16 cellular contexts compared by ENCODE assay signal in the genomic region with DNA sequence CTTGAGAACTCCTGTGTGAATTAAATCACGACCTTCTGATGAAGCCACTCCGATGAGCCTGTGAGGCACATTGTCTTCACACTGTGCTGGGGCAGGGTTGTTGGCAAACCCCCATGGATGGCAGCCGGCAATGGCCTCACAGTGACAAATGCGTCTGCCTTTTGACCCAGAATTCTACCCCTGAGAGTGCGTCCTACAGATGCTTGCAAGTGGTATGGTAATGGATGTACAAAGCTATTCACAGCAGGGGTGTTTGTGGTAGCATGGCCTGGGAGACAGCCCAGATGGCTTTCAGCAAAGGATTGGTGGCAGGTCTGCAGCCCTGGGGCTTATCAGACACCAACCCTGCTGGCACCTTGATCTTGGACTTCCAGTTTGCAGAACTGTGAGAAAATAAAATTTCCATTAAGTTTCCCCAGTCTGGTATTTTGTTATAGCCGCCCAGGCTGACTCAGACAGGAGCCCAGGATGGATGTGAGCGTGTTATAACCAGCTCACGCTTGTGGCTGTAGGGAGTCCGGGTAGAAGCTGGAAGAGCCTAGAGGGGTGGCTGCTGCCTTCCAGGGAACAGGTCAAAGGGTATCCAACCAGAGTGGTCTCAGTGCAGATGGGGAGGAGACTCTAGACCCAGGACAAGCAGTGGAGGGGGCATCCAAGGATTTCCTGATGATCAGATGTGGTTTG. TPM values are rescaled to one million over a fixed set of nuclear protein-coding genes. Genes with fewer than 3 reads are reported as not detected.
DNase-seq lines count a peak whose midpoint lies in the region; ATAC-seq, FAIRE-seq and TF ChIP-seq lines count a peak whose summit lies in the region.
"Had no signal": no experiment of that assay in that cellular context is flagged by ENCODE, and none has a peak within 500 bp of the region (broad histone marks: within the 10 kb centered on the region; RNA-seq: fewer than 3 reads in every experiment).

No MANE protein-coding gene starts in this region.

- no peak overlapping the region for H2AFZ ChIP-seq in HepG2 (ENCODE audit: low read length)

- ATAC-seq in left ventricle myocardium superior = peak; percentile 64
- no peak for ATAC-seq in heart left ventricle
- ATAC-seq in HepG2 = no peak
- no peak for ATAC-seq in GM19395 (IDR thresholded peaks at IDR 0.05; ENCODE audit: unreplicated experiment)
- ATAC-seq: activated T-cell treated with anti-CD3 and anti-CD28 coated beads, Interleukin-2, amount 50 U/mL, for 72 hours had no signal

- H3K9me3 Mint-ChIP-seq in MCF 10A (ENCODE audit: unreplicated experiment) = no peaks in the 10 kb centered on the region
- H3K9me3 Mint-ChIP-seq: activated B cell treated with CpG ODN at 0.5 μM for 24 hours; activated T-cell treated with anti-CD3 and anti-CD28 coated beads, Interleukin-2, amount 50 U/mL, for 72 hours had no signal

- in situ Hi-C loops in HepG2 (cut with HindIII; ENCODE audit: extremely low pct_ligation_motif_present, low pct_unique_long_range_greater_than_20kb) = no loop called here

- H3K27ac Mint-ChIP-seq in MCF 10A (ENCODE audit: low read depth, unreplicated experiment) = peak overlapping the region; percentile 49
- H3K27ac Mint-ChIP-seq: activated B cell treated with CpG ODN at 0.5 μM for 24 hours; activated T-cell treated with anti-CD3 and anti-CD28 coated beads, Interleukin-2, amount 50 U/mL, for 72 hours had no signal

- H3K36me3 Mint-ChIP-seq in MCF 10A (ENCODE audit: insufficient read depth, unreplicated experiment) = peaks cover 50% of the 10 kb centered on the region

- no peak overlapping the region for H3K9ac ChIP-seq in HepG2 (ENCODE audit: insufficient read depth, low read depth, low read length)

- no peaks in the 10 kb centered on the region for H3K27me3 ChIP-seq in heart left ventricle
- no peaks in the 10 kb centered on the region for H3K27me3 ChIP-seq in HepG2 (ENCODE audit: control insufficient read depth in 1 of 2, insufficient read depth in 2 of 2, low read length in 2 of 2)
- no peaks in the 10 kb centered on the region for H3K27me3 ChIP-seq in vagina
- H3K27me3 ChIP-seq: SJCRH30 had no signal

- H3K4me1 ChIP-seq in heart left ventricle (no peaks in the 10 kb centered on the region), HepG2 (ENCODE audit: insufficient read depth, low read length) (peaks cover 40% of the 10 kb centered on the region), vagina (peaks cover 16% of the 10 kb centered on the region)
- H3K4me1 ChIP-seq: SJCRH30 had no signal

- H3K9me3 ChIP-seq in heart left ventricle (no peaks in the 10 kb centered on the region), HepG2 (ENCODE audit: low read length) (no peaks in the 10 kb centered on the region), vagina (no peaks in the 10 kb centered on the region)
- H3K9me3 ChIP-seq: SJCRH30 had no signal

- intact Hi-C loops in left ventricle myocardium superior (cut with micrococcal nuclease) = no loop called here
- intact Hi-C loops in heart left ventricle (cut with DNase I) = no loop called here
- intact Hi-C loops in MCF 10A (cut with micrococcal nuclease) = no loop called here
- intact Hi-C loops in HepG2 (cut with micrococcal nuclease; ENCODE audit: unreplicated experiment) = no loop called here
- intact Hi-C loops in vagina (cut with DNase I) = no loop called here

- peaks cover 84% of the 10 kb centered on the region for H4K20me1 ChIP-seq in HepG2 (ENCODE audit: insufficient read depth, low read length)

- FAIRE-seq in HepG2 (lab: Jason Lieb, UNC) = no peak

- no TSS peak for BruUV-seq in MCF 10A (replicated peaks; lab: Mats Ljungman, UMichigan)
- BruUV-seq in HepG2 (replicated peaks; lab: Mats Ljungman, UMichigan) = no TSS peak

- H3K4me1 Mint-ChIP-seq in MCF 10A (ENCODE audit: insufficient read depth, unreplicated experiment) = peaks cover 5% of the 10 kb centered on the region

- H3K4me3 Mint-ChIP-seq in MCF 10A (ENCODE audit: unreplicated experiment) = no peak overlapping the region
- H3K4me3 Mint-ChIP-seq: activated B cell treated with CpG ODN at 0.5 μM for 24 hours; activated T-cell treated with anti-CD3 and anti-CD28 coated beads, Interleukin-2, amount 50 U/mL, for 72 hours had no signal

- CTCF ChIA-PET in MCF 10A (lab: Yijun Ruan, JAX) (no interaction called here), HepG2 (lab: Yijun Ruan, JAX; ENCODE audit: low intra/inter-chr PET ratio, low total read pairs) (no interaction called here)

- TF ChIP-seq CTCF in heart left ventricle (IDR thresholded peaks at IDR 0.05) (no peak), MCF 10A (IDR thresholded peaks at IDR 0.05; ENCODE audit: unreplicated experiment) (no peak), HepG2 (CRISPR knock-in tag; IDR thresholded peaks at IDR 0.05) (no peak), vagina (IDR thresholded peaks at IDR 0.05) (no peak)

- TF ChIP-seq EP300 in HepG2 (IDR thresholded peaks at IDR 0.05; ENCODE audit: low read depth in 2 of 2, low read length in 2 of 2) (no peak), HepG2 (CRISPR knock-in tag; IDR thresholded peaks at IDR 0.05; ENCODE audit: borderline replicate concordance) (no peak)

- H3K27ac ChIP-seq in heart left ventricle (no peak overlapping the region), HepG2 (ENCODE audit: extremely low read length, insufficient read depth, low read length) (no peak overlapping the region), vagina (peak overlapping the region; percentile 56)
- H3K27ac ChIP-seq: SJCRH30 had no signal

- no peak for TF ChIP-seq POLR2A in heart left ventricle (IDR thresholded peaks at IDR 0.05)
- TF ChIP-seq POLR2A in HepG2 (IDR thresholded peaks at IDR 0.05; ENCODE audit: insufficient read depth in 1 of 2, low read depth in 2 of 2, low read length in 2 of 2) = no peak; a peak in 1 of 4 replicates
- no peak for TF ChIP-seq POLR2A in vagina (IDR thresholded peaks at IDR 0.05)

- POLR2A ChIA-PET in MCF 10A (lab: Yijun Ruan, JAX) (interaction anchor here (0.8 to 1.0 kb wide), 2 partner anchors 55 to 407 kb away, joined by 3 read pairs; no protein-coding TSS in a partner anchor), HepG2 (lab: Yijun Ruan, JAX) (interaction anchor here (1.8 to 3.7 kb wide), 2 partner anchors 10 to 16 kb away, joined by 4 to 25 read pairs; a partner anchor contains a TSS)

- 79 to 83% (median 83%) methylated on average over 9 of the region's 9 CpGs for WGBS in heart left ventricle, 4 donors
- 99% methylated on average over 9 of the region's 9 CpGs for WGBS in HepG2 (ENCODE audit: low lambda C conversion rate)

- no peak overlapping the region for H3K4me2 ChIP-seq in HepG2 (ENCODE audit: low read depth, low read length)

- peak; percentile 60 for DNase-seq in left ventricle myocardium superior
- DNase-seq in heart left ventricle = no peak
- no peak for DNase-seq in MCF 10A (ENCODE audit: unreplicated experiment)
- no peak for DNase-seq in HepG2 (ENCODE audit: low spot score)
- no peak for DNase-seq in vagina (ENCODE audit: extremely low spot score in 2 of 2)
- DNase-seq in activated gamma-delta T cell treated with Interleukin-2 at 50 U/mL for 16 hours = no peak
- DNase-seq in DMS79 treated with DMSO at 0.1 percent for 48 hours (lab: John Stamatoyannopoulos, UW) = no peak
- DNase-seq: activated B cell treated with CpG ODN at 0.5 μM for 24 hours; activated T-cell treated with anti-CD3 and anti-CD28 coated beads, Interleukin-2, amount 50 U/mL, for 72 hours; Karpas-422; SJCRH30; stimulated activated CD4-positive, alpha-beta T cell treated with anti-CD3 and anti-CD28 coated beads, Interleukin-2, amount 100 ng/mL, for 24 hours had no signal

- H3K4me3 ChIP-seq in heart left ventricle (no peak overlapping the region), HepG2 (replicated peaks in 1 of 3; ENCODE audit: insufficient read depth in 1 of 3, low read depth in 2 of 3, low read length in 3 of 3) (no peak overlapping the region), vagina (no peak overlapping the region)
- H3K4me3 ChIP-seq: SJCRH30 had no signal

- peaks cover 52% of the 10 kb centered on the region for H3K79me2 ChIP-seq in HepG2 (ENCODE audit: insufficient read depth, low read length)

- no peaks in the 10 kb centered on the region for H3K27me3 Mint-ChIP-seq in MCF 10A (ENCODE audit: insufficient read depth, unreplicated experiment)
- H3K27me3 Mint-ChIP-seq: activated B cell treated with CpG ODN at 0.5 μM for 24 hours had no signal

- TF ChIP-seq RAD21 in HepG2 (CRISPR knock-in tag; IDR thresholded peaks at IDR 0.05) = no peak

- H3K36me3 ChIP-seq in heart left ventricle (peaks cover 0 to 45% (median 25%) of the 10 kb centered on the region in 9 donors), HepG2 (replicated peaks in 1 of 2; ENCODE audit: control insufficient read depth in 1 of 2, insufficient read depth in 2 of 2, low read length in 2 of 2) (peaks cover 32 to 79% of the 10 kb centered on the region in 2 experiments), vagina (no peaks in the 10 kb centered on the region)

RNA-seq across cellular contexts. Expression of a gene that starts 10.1 kb away (rescaled TPM):
- total RNA-seq in left ventricle myocardium superior = 45.0 TPM
- total RNA-seq in heart left ventricle = 10 to 100 TPM; 12.8 to 86.6 (median 33.1) TPM
- 10 to 100 TPM; 17.4 to 24.8 TPM for polyA plus RNA-seq in heart left ventricle
- 18.7 and 22.2 TPM in 2 replicates for total RNA-seq in MCF 10A (2022)
- 270 and 327 TPM in 2 replicates for total RNA-seq in HepG2 (2016; rRNA removed; fragmentation: Illumina TruSeq; extraction: Trizol)
- total RNA-seq in HepG2 (2016; cell fraction: cytosol; rRNA removed; fragmentation: Illumina TruSeq; extraction: Trizol; ENCODE audit: low read depth) = 87.2 and 91.8 TPM in 2 replicates
- 272 and 349 TPM in 2 replicates for total RNA-seq in HepG2 (2016; cell fraction: insoluble cytoplasmic fraction; rRNA removed; fragmentation: Illumina TruSeq; extraction: Trizol)
- total RNA-seq in HepG2 (2016; cell fraction: membrane; rRNA removed; fragmentation: Illumina TruSeq; extraction: Trizol) = 147 and 156 TPM in 2 replicates
- total RNA-seq in HepG2 (2016; cell fraction: nucleus; rRNA removed; fragmentation: Illumina TruSeq; extraction: Trizol) = 146 and 156 TPM in 2 replicates
- 249 and 317 TPM in 2 replicates for polyA plus RNA-seq in HepG2 (2011; rRNA removed)
- polyA plus RNA-seq in HepG2 (2011; cell fraction: cytosol; rRNA removed) = 229 and 274 TPM in 2 replicates
- 417 and 490 TPM in 2 replicates for polyA plus RNA-seq in HepG2 (2011; cell fraction: nucleus; rRNA removed)
- polyA plus RNA-seq in HepG2 (2012) = 302 and 303 TPM in 2 replicates
- 66.5 and 75.3 TPM in 2 replicates for polyA plus RNA-seq in HepG2 (2016; cell fraction: cytosol; fragmentation: Illumina TruSeq; extraction: Trizol; ENCODE audit: low read depth)
- 406 and 430 TPM in 2 replicates for polyA plus RNA-seq in HepG2 (2016; cell fraction: insoluble cytoplasmic fraction; fragmentation: Illumina TruSeq; extraction: Trizol; ENCODE audit: low read depth)
- polyA plus RNA-seq in HepG2 (2016; cell fraction: membrane; fragmentation: Illumina TruSeq; extraction: Trizol; ENCODE audit: low read depth) = 103 and 126 TPM in 2 replicates
- polyA plus RNA-seq in HepG2 (2016; cell fraction: nucleus; fragmentation: Illumina TruSeq; extraction: Trizol; ENCODE audit: insufficient read depth, low read depth) = 409 and 442 TPM in 2 replicates
- 60.4 and 341 TPM in 2 replicates for polyA minus RNA-seq in HepG2 (2011; rRNA and poly(A)+ RNA removed; ENCODE audit: low replicate concordance)
- polyA minus RNA-seq in HepG2 (2011; cell fraction: cytosol; rRNA and poly(A)+ RNA removed) = 127 and 156 TPM in 2 replicates
- polyA minus RNA-seq in HepG2 (2011; cell fraction: nucleus; rRNA and poly(A)+ RNA removed) = 114 and 156 TPM in 2 replicates
- total RNA-seq in vagina = 47.6 TPM

RNA-seq across cellular contexts. Expression of a gene that starts 10.4 kb away (rescaled TPM):
- total RNA-seq in left ventricle myocardium superior = 2.1 TPM
- 10 to 100 TPM in 1 of 9 donors, 1 to 10 TPM in 6, under 1 TPM in 2; 0.29 to 21.7 (median 1.2) TPM for total RNA-seq in heart left ventricle
- 1 to 10 TPM in 1 of 2 donors, under 1 TPM in 1; 0.91 to 1.9 TPM for polyA plus RNA-seq in heart left ventricle
- total RNA-seq in MCF 10A (2022) = 8.5 and 21.4 TPM in 2 replicates
- total RNA-seq in HepG2 (2016; rRNA removed; fragmentation: Illumina TruSeq; extraction: Trizol) = 96.0 and 114 TPM in 2 replicates
- 20.1 and 22.9 TPM in 2 replicates for total RNA-seq in HepG2 (2016; cell fraction: cytosol; rRNA removed; fragmentation: Illumina TruSeq; extraction: Trizol; ENCODE audit: low read depth)
- 95.6 and 109 TPM in 2 replicates for total RNA-seq in HepG2 (2016; cell fraction: insoluble cytoplasmic fraction; rRNA removed; fragmentation: Illumina TruSeq; extraction: Trizol)
- 30.2 and 33.7 TPM in 2 replicates for total RNA-seq in HepG2 (2016; cell fraction: membrane; rRNA removed; fragmentation: Illumina TruSeq; extraction: Trizol)
- total RNA-seq in HepG2 (2016; cell fraction: nucleus; rRNA removed; fragmentation: Illumina TruSeq; extraction: Trizol) = 38.0 and 39.0 TPM in 2 replicates
- 33.2 and 45.0 TPM in 2 replicates for polyA plus RNA-seq in HepG2 (2011; rRNA removed)
- 36.3 and 78.7 TPM in 2 replicates for polyA plus RNA-seq in HepG2 (2011; cell fraction: cytosol; rRNA removed)
- 27.9 and 41.4 TPM in 2 replicates for polyA plus RNA-seq in HepG2 (2011; cell fraction: nucleus; rRNA removed)
- 15.9 and 24.5 TPM in 2 replicates for polyA plus RNA-seq in HepG2 (2012)
- polyA plus RNA-seq in HepG2 (2016; cell fraction: cytosol; fragmentation: Illumina TruSeq; extraction: Trizol; ENCODE audit: low read depth) = 18.4 and 18.5 TPM in 2 replicates
- 130 and 138 TPM in 2 replicates for polyA plus RNA-seq in HepG2 (2016; cell fraction: insoluble cytoplasmic fraction; fragmentation: Illumina TruSeq; extraction: Trizol; ENCODE audit: low read depth)
- polyA plus RNA-seq in HepG2 (2016; cell fraction: membrane; fragmentation: Illumina TruSeq; extraction: Trizol; ENCODE audit: low read depth) = 21.2 and 23.8 TPM in 2 replicates
- polyA plus RNA-seq in HepG2 (2016; cell fraction: nucleus; fragmentation: Illumina TruSeq; extraction: Trizol; ENCODE audit: insufficient read depth, low read depth) = 61.0 and 63.4 TPM in 2 replicates
- polyA minus RNA-seq in HepG2 (2011; rRNA and poly(A)+ RNA removed; ENCODE audit: low replicate concordance) = 74.6 and 146 TPM in 2 replicates
- polyA minus RNA-seq in HepG2 (2011; cell fraction: cytosol; rRNA and poly(A)+ RNA removed) = 21.4 and 38.3 TPM in 2 replicates
- 10.7 and 15.2 TPM in 2 replicates for polyA minus RNA-seq in HepG2 (2011; cell fraction: nucleus; rRNA and poly(A)+ RNA removed)
- total RNA-seq in vagina = 3.7 TPM

RNA-seq across cellular contexts. Expression of a gene that starts 16.8 kb away (rescaled TPM):
- total RNA-seq in left ventricle myocardium superior (0.69 TPM), heart left ventricle (10 to 100 TPM in 1 of 9 donors, 1 to 10 TPM in 3, under 1 TPM in 3, not detected in 2; 0.50 to 10.9 (median 1.1) TPM), MCF 10A (2022) (24.6 and 45.6 TPM in 2 replicates), HepG2 (2016; rRNA removed; fragmentation: Illumina TruSeq; extraction: Trizol) (135 and 167 TPM in 2 replicates), vagina (3.4 TPM)
- polyA plus RNA-seq in heart left ventricle (under 1 TPM; 0.11 to 0.28 TPM), HepG2 (2011; rRNA removed) (18.5 and 30.3 TPM in 2 replicates)
- total RNA-seq in HepG2 (2016; cell fraction: cytosol; rRNA removed; fragmentation: Illumina TruSeq; extraction: Trizol; ENCODE audit: low read depth) = 34.5 and 39.0 TPM in 2 replicates
- total RNA-seq in HepG2 (2016; cell fraction: insoluble cytoplasmic fraction; rRNA removed; fragmentation: Illumina TruSeq; extraction: Trizol) = 131 and 168 TPM in 2 replicates
- total RNA-seq in HepG2 (2016; cell fraction: membrane; rRNA removed; fragmentation: Illumina TruSeq; extraction: Trizol) = 97.3 and 97.8 TPM in 2 replicates
- total RNA-seq in HepG2 (2016; cell fraction: nucleus; rRNA removed; fragmentation: Illumina TruSeq; extraction: Trizol) = 62.8 and 63.7 TPM in 2 replicates
- polyA plus RNA-seq in HepG2 (2011; cell fraction: cytosol; rRNA removed) = 26.4 and 35.2 TPM in 2 replicates
- 11.3 and 14.8 TPM in 2 replicates for polyA plus RNA-seq in HepG2 (2011; cell fraction: nucleus; rRNA removed)
- polyA plus RNA-seq in HepG2 (2012) = 20.8 and 42.6 TPM in 2 replicates
- 27.8 and 29.4 TPM in 2 replicates for polyA plus RNA-seq in HepG2 (2016; cell fraction: cytosol; fragmentation: Illumina TruSeq; extraction: Trizol; ENCODE audit: low read depth)
- 158 and 162 TPM in 2 replicates for polyA plus RNA-seq in HepG2 (2016; cell fraction: insoluble cytoplasmic fraction; fragmentation: Illumina TruSeq; extraction: Trizol; ENCODE audit: low read depth)
- 64.5 and 65.4 TPM in 2 replicates for polyA plus RNA-seq in HepG2 (2016; cell fraction: membrane; fragmentation: Illumina TruSeq; extraction: Trizol; ENCODE audit: low read depth)
- polyA plus RNA-seq in HepG2 (2016; cell fraction: nucleus; fragmentation: Illumina TruSeq; extraction: Trizol; ENCODE audit: insufficient read depth, low read depth) = 90.2 and 97.1 TPM in 2 replicates
- 62.3 and 97.9 TPM in 2 replicates for polyA minus RNA-seq in HepG2 (2011; rRNA and poly(A)+ RNA removed; ENCODE audit: low replicate concordance)
- polyA minus RNA-seq in HepG2 (2011; cell fraction: cytosol; rRNA and poly(A)+ RNA removed) = 18.6 and 37.7 TPM in 2 replicates
- 20.9 and 36.8 TPM in 2 replicates for polyA minus RNA-seq in HepG2 (2011; cell fraction: nucleus; rRNA and poly(A)+ RNA removed)

RNA-seq across cellular contexts. Expression of a gene that starts 28.9 kb away (rescaled TPM):
- total RNA-seq in left ventricle myocardium superior = 120 TPM
- 100 to 1,000 TPM in 7 of 9 donors, 10 to 100 TPM in 2; 99.5 to 268 (median 135) TPM for total RNA-seq in heart left ventricle
- polyA plus RNA-seq in heart left ventricle = 100 to 1,000 TPM; 104 to 174 TPM
- total RNA-seq in MCF 10A (2022) = 52.2 and 54.2 TPM in 2 replicates
- total RNA-seq in HepG2 (2016; rRNA removed; fragmentation: Illumina TruSeq; extraction: Trizol) = 28.7 and 46.7 TPM in 2 replicates
- 15.8 and 18.7 TPM in 2 replicates for total RNA-seq in HepG2 (2016; cell fraction: cytosol; rRNA removed; fragmentation: Illumina TruSeq; extraction: Trizol; ENCODE audit: low read depth)
- total RNA-seq in HepG2 (2016; cell fraction: insoluble cytoplasmic fraction; rRNA removed; fragmentation: Illumina TruSeq; extraction: Trizol) = 21.7 and 51.0 TPM in 2 replicates
- total RNA-seq in HepG2 (2016; cell fraction: membrane; rRNA removed; fragmentation: Illumina TruSeq; extraction: Trizol) = 31.9 and 34.8 TPM in 2 replicates
- total RNA-seq in HepG2 (2016; cell fraction: nucleus; rRNA removed; fragmentation: Illumina TruSeq; extraction: Trizol) = 43.0 and 51.6 TPM in 2 replicates
- polyA plus RNA-seq in HepG2 (2011; rRNA removed) = 170 and 192 TPM in 2 replicates
- 200 and 244 TPM in 2 replicates for polyA plus RNA-seq in HepG2 (2011; cell fraction: cytosol; rRNA removed)
- polyA plus RNA-seq in HepG2 (2011; cell fraction: nucleus; rRNA removed) = 116 and 129 TPM in 2 replicates
- polyA plus RNA-seq in HepG2 (2012) = 52.7 and 59.2 TPM in 2 replicates
- polyA plus RNA-seq in HepG2 (2016; cell fraction: cytosol; fragmentation: Illumina TruSeq; extraction: Trizol; ENCODE audit: low read depth) = 35.1 and 40.6 TPM in 2 replicates
- 52.5 and 60.0 TPM in 2 replicates for polyA plus RNA-seq in HepG2 (2016; cell fraction: insoluble cytoplasmic fraction; fragmentation: Illumina TruSeq; extraction: Trizol; ENCODE audit: low read depth)
- 62.1 and 68.8 TPM in 2 replicates for polyA plus RNA-seq in HepG2 (2016; cell fraction: membrane; fragmentation: Illumina TruSeq; extraction: Trizol; ENCODE audit: low read depth)
- 160 and 166 TPM in 2 replicates for polyA plus RNA-seq in HepG2 (2016; cell fraction: nucleus; fragmentation: Illumina TruSeq; extraction: Trizol; ENCODE audit: insufficient read depth, low read depth)
- 231 and 401 TPM in 2 replicates for polyA minus RNA-seq in HepG2 (2011; rRNA and poly(A)+ RNA removed; ENCODE audit: low replicate concordance)
- polyA minus RNA-seq in HepG2 (2011; cell fraction: cytosol; rRNA and poly(A)+ RNA removed) = 73.3 and 75.3 TPM in 2 replicates
- 23.0 and 28.7 TPM in 2 replicates for polyA minus RNA-seq in HepG2 (2011; cell fraction: nucleus; rRNA and poly(A)+ RNA removed)
- total RNA-seq in vagina = 82.3 TPM

RNA-seq across cellular contexts. Expression of a gene that starts 34.1 kb away (rescaled TPM):
- total RNA-seq in left ventricle myocardium superior (not detected), heart left ventricle (not detected), MCF 10A (2022) (not detected in 2 replicates), HepG2 (2016; rRNA removed; fragmentation: Illumina TruSeq; extraction: Trizol) (not detected in 2 replicates), vagina (not detected)
- polyA plus RNA-seq in heart left ventricle (not detected), HepG2 (2011; rRNA removed) (not detected in 2 replicates)
- total RNA-seq in HepG2 (2016; cell fraction: cytosol; rRNA removed; fragmentation: Illumina TruSeq; extraction: Trizol; ENCODE audit: low read depth) = not detected in 2 replicates
- not detected in 2 replicates for total RNA-seq in HepG2 (2016; cell fraction: insoluble cytoplasmic fraction; rRNA removed; fragmentation: Illumina TruSeq; extraction: Trizol)
- total RNA-seq in HepG2 (2016; cell fraction: membrane; rRNA removed; fragmentation: Illumina TruSeq; extraction: Trizol) = not detected in 2 replicates
- not detected in 2 replicates for total RNA-seq in HepG2 (2016; cell fraction: nucleus; rRNA removed; fragmentation: Illumina TruSeq; extraction: Trizol)
- not detected in 2 replicates for polyA plus RNA-seq in HepG2 (2011; cell fraction: cytosol; rRNA removed)
- polyA plus RNA-seq in HepG2 (2011; cell fraction: nucleus; rRNA removed) = not detected in 2 replicates
- polyA plus RNA-seq in HepG2 (2012) = not detected in 2 replicates
- not detected in 2 replicates for polyA plus RNA-seq in HepG2 (2016; cell fraction: cytosol; fragmentation: Illumina TruSeq; extraction: Trizol; ENCODE audit: low read depth)
- not detected in 2 replicates for polyA plus RNA-seq in HepG2 (2016; cell fraction: insoluble cytoplasmic fraction; fragmentation: Illumina TruSeq; extraction: Trizol; ENCODE audit: low read depth)
- polyA plus RNA-seq in HepG2 (2016; cell fraction: membrane; fragmentation: Illumina TruSeq; extraction: Trizol; ENCODE audit: low read depth) = not detected in 2 replicates
- polyA plus RNA-seq in HepG2 (2016; cell fraction: nucleus; fragmentation: Illumina TruSeq; extraction: Trizol; ENCODE audit: insufficient read depth, low read depth) = not detected in 2 replicates
- polyA minus RNA-seq in HepG2 (2011; rRNA and poly(A)+ RNA removed; ENCODE audit: low replicate concordance) = not detected in 2 replicates
- polyA minus RNA-seq in HepG2 (2011; cell fraction: cytosol; rRNA and poly(A)+ RNA removed) = not detected in 2 replicates
- not detected in 2 replicates for polyA minus RNA-seq in HepG2 (2011; cell fraction: nucleus; rRNA and poly(A)+ RNA removed)
- total RNA-seq: activated B cell treated with CpG ODN at 0.5 μM for 24 hours; activated T-cell treated with anti-CD3 and anti-CD28 coated beads, Interleukin-2, amount 50 U/mL, for 72 hours; NCI-H460; omental fat pad; subcutaneous adipose tissue had no signal
